Comparison of ENCODE assay signal across 1 cellular context in the genomic region with DNA sequence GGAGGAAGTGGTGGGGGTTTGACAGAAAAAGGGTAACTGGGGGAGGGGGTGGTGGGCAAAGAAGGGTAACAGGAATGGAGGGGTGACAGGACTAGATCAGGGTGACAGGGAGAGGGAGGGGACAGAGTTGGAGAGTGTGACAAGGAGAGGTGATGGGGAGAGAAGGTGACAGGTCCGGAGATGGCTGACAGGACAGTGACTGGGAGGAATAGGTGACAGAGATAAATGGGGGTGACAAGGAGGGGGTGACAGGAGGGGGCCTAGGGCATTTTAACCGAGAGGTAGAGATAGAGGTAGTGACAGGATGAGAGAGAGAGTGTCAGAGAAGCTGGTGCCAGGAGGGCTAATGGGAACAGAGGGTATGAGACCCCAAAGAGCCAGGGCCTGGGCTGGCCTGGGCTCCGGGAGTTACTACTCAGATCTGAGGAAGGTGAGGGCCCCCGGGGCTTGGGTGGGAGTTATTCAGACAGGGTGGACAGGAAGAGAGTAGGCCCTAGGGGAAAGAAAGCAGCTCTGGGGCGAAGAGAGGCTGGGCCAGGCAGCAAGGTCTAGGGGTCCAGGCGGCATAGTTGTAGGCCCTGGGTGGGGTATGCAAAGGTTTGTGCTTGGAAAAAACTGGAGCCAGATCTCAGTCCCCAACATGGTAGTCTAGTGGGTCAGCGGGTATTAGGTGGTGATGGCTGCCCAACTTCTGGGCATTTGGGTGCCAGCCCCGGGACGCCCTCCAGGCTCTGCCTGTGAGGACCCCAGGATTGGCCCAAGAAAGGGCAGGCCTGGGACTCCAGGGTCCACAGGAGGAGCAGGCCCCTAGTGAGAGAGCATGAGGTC.
A peak's percentile ranks its signal among the peaks of the same experiment; 100 is the strongest.
TF ChIP-seq lines count a peak whose summit lies in the region.

No MANE protein-coding gene starts in this region.

TF ChIP-seq in HEK293, 187 proteins besides CTCF, POLR2A, EP300 and RAD21 (continued from another document):
- TF ChIP-seq, protein P1, sequence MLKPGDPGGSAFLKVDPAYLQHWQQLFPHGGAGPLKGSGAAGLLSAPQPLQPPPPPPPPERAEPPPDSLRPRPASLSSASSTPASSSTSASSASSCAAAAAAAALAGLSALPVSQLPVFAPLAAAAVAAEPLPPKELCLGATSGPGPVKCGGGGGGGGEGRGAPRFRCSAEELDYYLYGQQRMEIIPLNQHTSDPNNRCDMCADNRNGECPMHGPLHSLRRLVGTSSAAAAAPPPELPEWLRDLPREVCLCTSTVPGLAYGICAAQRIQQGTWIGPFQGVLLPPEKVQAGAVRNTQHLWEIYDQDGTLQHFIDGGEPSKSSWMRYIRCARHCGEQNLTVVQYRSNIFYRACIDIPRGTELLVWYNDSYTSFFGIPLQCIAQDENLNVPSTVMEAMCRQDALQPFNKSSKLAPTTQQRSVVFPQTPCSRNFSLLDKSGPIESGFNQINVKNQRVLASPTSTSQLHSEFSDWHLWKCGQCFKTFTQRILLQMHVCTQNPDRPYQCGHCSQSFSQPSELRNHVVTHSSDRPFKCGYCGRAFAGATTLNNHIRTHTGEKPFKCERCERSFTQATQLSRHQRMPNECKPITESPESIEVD (tag by site-specific recombination; IDR thresholded peaks at IDR 0.05), result no peak
- peak; percentile 23; the same call in 1 of the 2 replicates for TF ChIP-seq ZBTB21 (tag by site-specific recombination; IDR thresholded peaks at IDR 0.05)
- TF ChIP-seq ZNF19 (tag by site-specific recombination; IDR thresholded peaks at IDR 0.05; ENCODE audit: low read depth), result peak; percentile 24; the same call in 1 of the 2 replicates
- peak; percentile 67; the same call in 1 of the 2 replicates for TF ChIP-seq ZNF785 (tag by site-specific recombination; IDR thresholded peaks at IDR 0.05)
- TF ChIP-seq ZFHX2 (tag by site-specific recombination; conservative IDR thresholded peaks at IDR 0.05), result peak; percentile 77
- no peak for TF ChIP-seq SP3 (tag by site-specific recombination; IDR thresholded peaks at IDR 0.05)
- no peak for TF ChIP-seq TRIM28 (IDR thresholded peaks at IDR 0.05; ENCODE audit: borderline replicate concordance, low read length)
- peak; percentile 51; the same call in 1 of the 2 replicates for TF ChIP-seq RBAK (tag by site-specific recombination; IDR thresholded peaks at IDR 0.05)
- TF ChIP-seq YY2 (tag by site-specific recombination; IDR thresholded peaks at IDR 0.05), result peak; percentile 37; the same call in 1 of the 2 replicates
- 0 out of 2 replicates have a peak, but pooled peaks have one; percentile 8 for TF ChIP-seq PRDM4 (tag by site-specific recombination; IDR thresholded peaks at IDR 0.05)
- TF ChIP-seq GLIS2 (tag by site-specific recombination; IDR thresholded peaks at IDR 0.05), result no peak
- TF ChIP-seq, protein P2, sequence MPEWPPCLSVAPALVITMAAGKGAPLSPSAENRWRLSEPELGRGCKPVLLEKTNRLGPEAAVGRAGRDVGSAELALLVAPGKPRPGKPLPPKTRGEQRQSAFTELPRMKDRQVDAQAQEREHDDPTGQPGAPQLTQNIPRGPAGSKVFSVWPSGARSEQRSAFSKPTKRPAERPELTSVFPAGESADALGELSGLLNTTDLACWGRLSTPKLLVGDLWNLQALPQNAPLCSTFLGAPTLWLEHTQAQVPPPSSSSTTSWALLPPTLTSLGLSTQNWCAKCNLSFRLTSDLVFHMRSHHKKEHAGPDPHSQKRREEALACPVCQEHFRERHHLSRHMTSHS (tag by site-specific recombination; IDR thresholded peaks at IDR 0.05), result 0 out of 2 replicates have a peak, but pooled peaks have one; percentile 26
- TF ChIP-seq ZBTB20 (tag by site-specific recombination; IDR thresholded peaks at IDR 0.05), result 0 out of 2 replicates have a peak, but pooled peaks have one; percentile 41
- peak; percentile 55; the same call in 1 of the 2 replicates for TF ChIP-seq ZNF157 (tag by site-specific recombination; IDR thresholded peaks at IDR 0.05)
- no peak for TF ChIP-seq ZNF513 (tag by site-specific recombination; IDR thresholded peaks at IDR 0.05)
- peak; percentile 56 for TF ChIP-seq EGR2 (tag by site-specific recombination; IDR thresholded peaks at IDR 0.05; ENCODE audit: low read depth)
- TF ChIP-seq ZBTB7A (tag by site-specific recombination; IDR thresholded peaks at IDR 0.05; ENCODE audit: low read depth), result peak; percentile 67; the same call in 1 of the 2 replicates
- TF ChIP-seq PATZ1 (tag by site-specific recombination; IDR thresholded peaks at IDR 0.05), result peak; percentile 88
- peak; percentile 42; the same call in 1 of the 2 replicates for TF ChIP-seq KLF9 (tag by site-specific recombination; IDR thresholded peaks at IDR 0.05; ENCODE audit: low read depth)
- no peak for TF ChIP-seq ZNF514 (tag by site-specific recombination; IDR thresholded peaks at IDR 0.05)
- TF ChIP-seq KLF16 (tag by site-specific recombination; IDR thresholded peaks at IDR 0.05), result no peak
- 0 out of 2 replicates have a peak, but pooled peaks have one; percentile 13 for TF ChIP-seq KLF7 (tag by site-specific recombination; IDR thresholded peaks at IDR 0.05; ENCODE audit: borderline replicate concordance)
- 0 out of 2 replicates have a peak, but pooled peaks have one; percentile 22 for TF ChIP-seq ZNF311 (tag by site-specific recombination; IDR thresholded peaks at IDR 0.05; ENCODE audit: borderline replicate concordance)
- peak; percentile 45; the same call in 1 of the 2 replicates for TF ChIP-seq ZBTB48 (tag by site-specific recombination; IDR thresholded peaks at IDR 0.05)
- no peak for TF ChIP-seq ZNF704 (tag by site-specific recombination; IDR thresholded peaks at IDR 0.05)
- no peak for TF ChIP-seq ZFP3 (tag by site-specific recombination; IDR thresholded peaks at IDR 0.05; ENCODE audit: low read depth)
- TF ChIP-seq ZNF366 (tag by site-specific recombination; conservative IDR thresholded peaks at IDR 0.05), result peak; percentile 78
- peak; percentile 46 for TF ChIP-seq WT1 (tag by site-specific recombination; IDR thresholded peaks at IDR 0.05)
- TF ChIP-seq ZNF791 (tag by site-specific recombination; IDR thresholded peaks at IDR 0.05), result peak; percentile 64; the same call in 1 of the 2 replicates
- TF ChIP-seq ZNF335 (tag by site-specific recombination; conservative IDR thresholded peaks at IDR 0.05), result peak; percentile 61
- 0 out of 2 replicates have a peak, but pooled peaks have one; percentile 59 for TF ChIP-seq ZNF175 (tag by site-specific recombination; IDR thresholded peaks at IDR 0.05)
- 0 out of 2 replicates have a peak, but pooled peaks have one; percentile 13 for TF ChIP-seq ZBTB11 (tag by site-specific recombination; conservative IDR thresholded peaks at IDR 0.05; ENCODE audit: low read depth)
